Comparison of ENCODE assay signal across 8 cellular contexts in genomic region chr4:85370400-85371032, GRCh38.
DNase-seq lines count a peak whose midpoint lies in the region; ATAC-seq and TF ChIP-seq lines count a peak whose summit lies in the region.

No MANE protein-coding gene starts in this region.

- peak; percentile 85 for TF ChIP-seq CTCF in RWPE2 (IDR thresholded peaks at IDR 0.05; ENCODE audit: poor library complexity, severe bottlenecking)

- H3K4me3 Mint-ChIP-seq in activated CD4-positive, alpha-beta T cell treated with anti-CD3 and anti-CD28 coated beads, Interleukin-2, amount 10 ng/mL, durations not matched to agents 7 days and 5 days: no peak overlapping the region

- no peaks in the 10 kb centered on the region for H3K4me1 Mint-ChIP-seq in activated CD4-positive, alpha-beta T cell treated with anti-CD3 and anti-CD28 coated beads, Interleukin-2, amount 10 ng/mL, durations not matched to agents 7 days and 5 days

- no peaks in the 10 kb centered on the region for H3K4me1 ChIP-seq in RWPE2 (ENCODE audit: insufficient read depth, poor library complexity, severe bottlenecking)

- DNase-seq in activated CD4-positive, alpha-beta T cell treated with anti-CD3 and anti-CD28 coated beads, Interleukin-2, amount 10 ng/mL, durations not matched to agents 7 days and 5 days: peak; percentile 22
- no peak for DNase-seq in activated CD4-positive, alpha-beta T cell treated with anti-CD3 and anti-CD28 coated beads, Interleukin-2, amount 50 U/mL, for 1 hour
- DNase-seq in HS-5 (ENCODE audit: low read depth) (peak; percentile 16), RWPE2 (ENCODE audit: low spot score) (no peak), fibroblast of gingiva (ENCODE audit: low read depth) (peak; percentile 42), nucleus accumbens (lab: John Stamatoyannopoulos, UW) (peak in 35 of 56 donors; percentile 0 to 39 (median 4)), NCI-H774 (lab: John Stamatoyannopoulos, UW) (no peak)

- H3K36me3 Mint-ChIP-seq in activated CD4-positive, alpha-beta T cell treated with anti-CD3 and anti-CD28 coated beads, Interleukin-2, amount 10 ng/mL, durations not matched to agents 7 days and 5 days (ENCODE audit: low read depth): no peaks in the 10 kb centered on the region

- peak; percentile 92 for ATAC-seq in GM21576 (IDR thresholded peaks at IDR 0.05; ENCODE audit: unreplicated experiment)
- ATAC-seq in RWPE2 (ENCODE audit: low read depth): peak; percentile 66; the same call in 2 of the 3 replicates

- no peaks in the 10 kb centered on the region for H3K36me3 ChIP-seq in RWPE2 (ENCODE audit: low read depth)

- H3K27me3 ChIP-seq in RWPE2 (ENCODE audit: insufficient read depth, poor library complexity, severe bottlenecking): no peaks in the 10 kb centered on the region

- H3K9me3 Mint-ChIP-seq in activated CD4-positive, alpha-beta T cell treated with anti-CD3 and anti-CD28 coated beads, Interleukin-2, amount 10 ng/mL, durations not matched to agents 7 days and 5 days: no peaks in the 10 kb centered on the region

- no peak overlapping the region for H3K27ac Mint-ChIP-seq in activated CD4-positive, alpha-beta T cell treated with anti-CD3 and anti-CD28 coated beads, Interleukin-2, amount 10 ng/mL, durations not matched to agents 7 days and 5 days

- no peak overlapping the region for H3K27ac ChIP-seq in RWPE2 (ENCODE audit: poor library complexity, severe bottlenecking)

- POLR2A ChIA-PET in activated CD4-positive, alpha-beta T cell treated with anti-CD3 and anti-CD28 coated beads, Interleukin-2, amount 10 ng/mL, durations not matched to agents 7 days and 5 days (lab: Charles Lee): no interaction called here

- H3K27me3 Mint-ChIP-seq in activated CD4-positive, alpha-beta T cell treated with anti-CD3 and anti-CD28 coated beads, Interleukin-2, amount 10 ng/mL, durations not matched to agents 7 days and 5 days: no peaks in the 10 kb centered on the region

- H3K9me3 ChIP-seq in RWPE2 (ENCODE audit: severe bottlenecking): no peaks in the 10 kb centered on the region

- CTCF ChIA-PET in activated CD4-positive, alpha-beta T cell treated with anti-CD3 and anti-CD28 coated beads, Interleukin-2, amount 10 ng/mL, durations not matched to agents 7 days and 5 days (lab: Charles Lee): no interaction called here

- H3K4me3 ChIP-seq in RWPE2 (ENCODE audit: severe bottlenecking): no peak overlapping the region

Comparison
In these comparisons a context has a peak if more than half of its experiments do, and no peak if none do; other contexts are left out.
1. DNase-seq: peak in activated CD4-positive, alpha-beta T cell treated with anti-CD3 and anti-CD28 coated beads, Interleukin-2, amount 10 ng/mL, durations not matched to agents 7 days and 5 days (single experiment), HS-5 (single experiment), fibroblast of gingiva (single experiment) and nucleus accumbens (35 of 56); none in activated CD4-positive, alpha-beta T cell treated with anti-CD3 and anti-CD28 coated beads, Interleukin-2, amount 50 U/mL, for 1 hour (single experiment), RWPE2 (single experiment) and NCI-H774 (single experiment).